ENCODE assay signal across 11 cellular contexts in the genomic region with DNA sequence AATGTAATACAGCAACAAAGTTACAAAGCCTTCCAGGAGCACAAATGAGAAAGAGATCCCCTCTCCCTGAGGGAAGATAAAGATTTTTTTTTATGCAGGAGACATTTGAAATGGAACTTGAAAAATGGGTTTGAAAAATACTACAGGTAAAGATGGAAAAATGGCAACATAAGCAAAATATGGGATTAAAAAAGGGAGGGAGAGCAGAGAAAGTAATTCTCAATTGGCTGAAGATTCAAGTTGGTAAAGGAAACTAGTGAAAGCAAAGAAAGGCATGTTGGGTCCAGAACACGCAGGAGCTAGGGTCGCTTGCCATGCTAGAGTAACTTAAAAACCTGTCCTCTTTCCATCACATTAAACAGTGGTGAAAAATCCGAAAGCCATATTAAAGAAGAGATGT. TPM values are rescaled to one million over a fixed set of nuclear protein-coding genes. Genes with fewer than 3 reads are reported as not detected.
DNase-seq lines count a peak whose midpoint lies in the region; ATAC-seq, FAIRE-seq and TF ChIP-seq lines count a peak whose summit lies in the region.
"Had no signal": no experiment of that assay in that cellular context is flagged by ENCODE, and none has a peak within 500 bp of the region (broad histone marks: within the 10 kb centered on the region; RNA-seq: fewer than 3 reads in every experiment).

No MANE protein-coding gene starts in this region.

- RAD21 ChIA-PET in GM12878 (lab: Charles Lee; ENCODE audit: unreplicated experiment): no interaction called here

- no peak for TF ChIP-seq EP300 in GM12878 (IDR thresholded peaks at IDR 0.05; ENCODE audit: borderline replicate concordance in 1 of 2, control insufficient read depth in 1 of 2, low read depth in 2 of 2, low read length in 2 of 2)

- peaks cover 7 to 39% (median 11%) of the 10 kb centered on the region in 3 donors for H3K36me3 Mint-ChIP-seq in CD8-positive, alpha-beta memory T cell
- peaks cover 38% of the 10 kb centered on the region for H3K36me3 Mint-ChIP-seq in nephron progenitor cell (ENCODE audit: low read depth)

- no TSS peak for BruUV-seq in GM12878 (replicated peaks; lab: Mats Ljungman, UMichigan)

- H3K4me3 Mint-ChIP-seq in CD8-positive, alpha-beta memory T cell: peak overlapping the region; percentile 71 to 99 (median 98)
- peak overlapping the region; percentile 99 for H3K4me3 Mint-ChIP-seq in nephron progenitor cell

- FAIRE-seq in GM12878 (lab: Jason Lieb, UNC): no peak

- no peak for TF ChIP-seq CTCF in KMS-11 (conservative IDR thresholded peaks at IDR 0.05; ENCODE audit: low read depth, low read length)
- no peak for TF ChIP-seq CTCF in GM12878 (IDR thresholded peaks at IDR 0.05 in 2 of 3, conservative IDR thresholded peaks at IDR 0.05 in 1 of 3; ENCODE audit: control insufficient read depth in 2 of 3, extremely low read depth in 1 of 3, insufficient read depth in 1 of 3, low read depth in 3 of 3, low read length in 3 of 3)
- no peak for TF ChIP-seq CTCF in nephron progenitor cell (IDR thresholded peaks at IDR 0.05)
- TF ChIP-seq CTCF in colonic mucosa (IDR thresholded peaks at IDR 0.05): no peak

- H3K4me1 Mint-ChIP-seq in CD8-positive, alpha-beta memory T cell: peaks cover 34 to 49% (median 45%) of the 10 kb centered on the region in 3 donors
- peaks cover 23% of the 10 kb centered on the region for H3K4me1 Mint-ChIP-seq in nephron progenitor cell

- H3K9me3 ChIP-seq in CD8-positive, alpha-beta memory T cell (ENCODE audit: low read length): no peaks in the 10 kb centered on the region
- H3K9me3 ChIP-seq in GM12878 (replicated peaks; ENCODE audit: control insufficient read depth, insufficient read depth, low read length) (no peaks in the 10 kb centered on the region), colonic mucosa (no peaks in the 10 kb centered on the region)

- no peak for TF ChIP-seq RAD21 in GM12878 (IDR thresholded peaks at IDR 0.05; ENCODE audit: insufficient read depth, low read depth, low read length)

- intact Hi-C loops in GM12878 (cut with micrococcal nuclease; ENCODE audit: unreplicated experiment) (loop anchor here (2.0 kb wide), 1 partner anchor 103 kb away; the partner anchor contains the start of gene USP28), colonic mucosa (cut with DNase I) (no loop called here)

- ATAC-seq in GM12878: no peak

- H3K9ac ChIP-seq in KMS-11: no peak overlapping the region
- H3K9ac ChIP-seq in GM12878 (ENCODE audit: control insufficient read depth, insufficient read depth, low read length): no peak overlapping the region
- H3K9ac ChIP-seq in colonic mucosa (ENCODE audit: low read depth in 2 of 2, low read length in 2 of 2): no peak overlapping the region

- H3K9me3 Mint-ChIP-seq in CD8-positive, alpha-beta memory T cell: no peaks in the 10 kb centered on the region
- no peaks in the 10 kb centered on the region for H3K9me3 Mint-ChIP-seq in nephron progenitor cell

- no peaks in the 10 kb centered on the region for H3K27me3 Mint-ChIP-seq in CD8-positive, alpha-beta memory T cell
- peaks cover 34% of the 10 kb centered on the region for H3K27me3 Mint-ChIP-seq in nephron progenitor cell (ENCODE audit: low read depth, poor library complexity)

- peaks cover 11% of the 10 kb centered on the region for H3K4me1 ChIP-seq in CD8-positive, alpha-beta memory T cell (ENCODE audit: insufficient read depth, low read length)
- no peaks in the 10 kb centered on the region for H3K4me1 ChIP-seq in KMS-11 (ENCODE audit: low read depth, poor library complexity, severe bottlenecking)
- no peaks in the 10 kb centered on the region for H3K4me1 ChIP-seq in GM12878 (ENCODE audit: control insufficient read depth, insufficient read depth, low read length)
- peaks cover 6% of the 10 kb centered on the region for H3K4me1 ChIP-seq in colonic mucosa

- DNase-seq in CD8-positive, alpha-beta memory T cell: no peak
- DNase-seq in GM12878 (ENCODE audit: low read depth, low spot score) (no peak), nephron progenitor cell (no peak), colonic mucosa (no peak), NCI-H1694 treated with DMSO at 0.1 percent for 48 hours (lab: John Stamatoyannopoulos, UW) (no peak), HK-2 (ENCODE audit: unreplicated experiment) (no peak), NCI-H1092 treated with DMSO at 0.1 percent for 48 hours (lab: John Stamatoyannopoulos, UW) (no peak)
- DNase-seq: NCI-H1105 had no signal

- H2AFZ ChIP-seq in KMS-11 (ENCODE audit: low read depth) (no peak overlapping the region), GM12878 (ENCODE audit: control insufficient read depth, low read depth, low read length) (no peak overlapping the region)

- in situ Hi-C loops in GM12878 (cut with MboI): loop anchor here (10.0 kb wide), 1 partner anchor 457 kb away; the partner anchor contains the start of gene TTC12

- 62% methylated on average over 3 of the region's 3 CpGs for WGBS in GM12878 (ENCODE audit: insufficient coverage, insufficient replicate concordance, low lambda C conversion rate, missing lambda C conversion rate)

- H4K20me1 ChIP-seq in KMS-11 (ENCODE audit: insufficient read depth): no peaks in the 10 kb centered on the region
- H4K20me1 ChIP-seq in GM12878 (ENCODE audit: control insufficient read depth, insufficient read depth): no peaks in the 10 kb centered on the region

- H3K27ac Mint-ChIP-seq in CD8-positive, alpha-beta memory T cell: peak overlapping the region in 5 of 8 donors; percentile 41 to 81 (median 75)
- H3K27ac Mint-ChIP-seq in nephron progenitor cell: no peak overlapping the region

- H3K79me2 ChIP-seq in KMS-11 (ENCODE audit: insufficient read depth, low read depth) (peaks cover 24% of the 10 kb centered on the region; the same call in 1 of the 2 replicates), GM12878 (ENCODE audit: control insufficient read depth, insufficient read depth, low read length) (peaks cover 12% of the 10 kb centered on the region)

- no peak overlapping the region for H3K27ac ChIP-seq in CD8-positive, alpha-beta memory T cell (ENCODE audit: low read depth, low read length)
- no peak overlapping the region for H3K27ac ChIP-seq in KMS-11
- no peak overlapping the region for H3K27ac ChIP-seq in GM12878 (ENCODE audit: control insufficient read depth, insufficient read depth)
- H3K27ac ChIP-seq in colonic mucosa: no peak overlapping the region

- H3K36me3 ChIP-seq in CD8-positive, alpha-beta memory T cell (ENCODE audit: insufficient read depth, low read length): peaks cover 10% of the 10 kb centered on the region
- H3K36me3 ChIP-seq in KMS-11 (ENCODE audit: insufficient read depth) (no peaks in the 10 kb centered on the region), GM12878 (ENCODE audit: control insufficient read depth in 2 of 2, insufficient read depth in 2 of 2, low read length in 1 of 2) (peaks cover 0 to 15% of the 10 kb centered on the region in 2 experiments; a peak in 2 of 4 replicates), colonic mucosa (no peaks in the 10 kb centered on the region)

- TF ChIP-seq POLR2A in GM12878 (IDR thresholded peaks at IDR 0.05; ENCODE audit: low read depth, low read length): no peak

- CTCF ChIA-PET in CD8-positive, alpha-beta memory T cell (lab: Charles Lee): no interaction called here
- CTCF ChIA-PET in GM12878 (lab: Yijun Ruan, JAX): interaction anchor here (2.5 kb wide), 1 partner anchor 11 kb away, joined by 11 read pairs; no protein-coding TSS in a partner anchor

- H3K4me2 ChIP-seq in KMS-11 (peak overlapping the region; percentile 42; the same call in 1 of the 2 replicates), GM12878 (ENCODE audit: control insufficient read depth, insufficient read depth) (peak overlapping the region; percentile 45)

- POLR2A ChIA-PET in CD8-positive, alpha-beta memory T cell (lab: Charles Lee): no interaction called here
- POLR2A ChIA-PET in GM12878 (lab: Charles Lee): interaction anchor here (0.5 kb wide), 1 partner anchor 31 kb away, joined by 4 read pairs; no protein-coding TSS in a partner anchor

- no peak overlapping the region for H3K4me3 ChIP-seq in CD8-positive, alpha-beta memory T cell (ENCODE audit: low read length)
- no peak overlapping the region for H3K4me3 ChIP-seq in KMS-11 (IDR thresholded peaks at IDR 0.05; ENCODE audit: insufficient read depth, low read depth, low read length)
- peak overlapping the region; percentile 91; the same call in 1 of the 2 replicates for H3K4me3 ChIP-seq in GM12878
- no peak overlapping the region for H3K4me3 ChIP-seq in colonic mucosa

- H3K27me3 ChIP-seq in CD8-positive, alpha-beta memory T cell (ENCODE audit: insufficient read depth, low read length, poor library complexity, severe bottlenecking): no peaks in the 10 kb centered on the region
- H3K27me3 ChIP-seq in KMS-11 (ENCODE audit: insufficient read depth, low read depth) (no peaks in the 10 kb centered on the region), GM12878 (replicated peaks in 1 of 2; ENCODE audit: control insufficient read depth in 2 of 2, insufficient read depth in 2 of 2, low read length in 1 of 2) (no peaks in the 10 kb centered on the region), colonic mucosa (no peaks in the 10 kb centered on the region)

- SMC1A ChIA-PET in GM12878 (lab: Charles Lee; ENCODE audit: uncharacterized antibody, unreplicated experiment): no interaction called here

RNA-seq across cellular contexts. Expression of gene ZW10, which starts 1.5 kb away (rescaled TPM):
- total RNA-seq in CD8-positive, alpha-beta memory T cell: 10 to 100 TPM; 21.3 to 24.7 TPM
- 15.5 TPM for polyA plus RNA-seq in CD8-positive, alpha-beta memory T cell
- total RNA-seq in GM12878 (2013; cell fraction: nucleolus; rRNA removed): 18.3 and 20.0 TPM in 2 replicates
- total RNA-seq in GM12878 (2014; rRNA removed) (18.9 and 20.4 TPM in 2 replicates), GM12878 (2014; rRNA removed; fragmentation: Illumina TruSeq; extraction: Trizol) (21.7 and 23.3 TPM in 2 replicates), GM12878 (2021) (14.4 and 14.7 TPM in 2 replicates), colonic mucosa (10 to 100 TPM; 12.3 to 17.8 TPM)
- 6.8 TPM for polyA plus RNA-seq in GM12878 (2011; ENCODE audit: low read depth)
- polyA plus RNA-seq in GM12878 (2011; rRNA removed) (15.6 and 17.7 TPM in 2 replicates), GM12878 (2014; fragmentation: Illumina TruSeq; extraction: Trizol) (20.6 and 23.6 TPM in 2 replicates), GM12878 (2014; fragmentation: Nextera tagmentation; extraction: Ambion mirVana) (1 to 10 TPM; 5.4 to 8.6 TPM), GM12878 (2014; rRNA removed) (11.4 and 13.7 TPM in 2 replicates), GM12878 (2016; fragmentation: Nextera tagmentation; extraction: Ambion mirVana) (10 to 100 TPM; 31.8 to 32.0 TPM)
- polyA plus RNA-seq in GM12878 (2011; cell fraction: cytosol; rRNA removed): 8.5 and 8.7 TPM in 2 replicates
- 7.9 and 8.8 TPM in 2 replicates for polyA plus RNA-seq in GM12878 (2011; cell fraction: nucleus; rRNA removed)
- 6.4 and 8.8 TPM in 2 replicates for polyA plus RNA-seq in GM12878 (2012)
- polyA minus RNA-seq in GM12878 (2011; rRNA and poly(A)+ RNA removed): 14.0 and 15.1 TPM in 2 replicates
- 5.7 and 6.3 TPM in 2 replicates for polyA minus RNA-seq in GM12878 (2011; cell fraction: cytosol; rRNA and poly(A)+ RNA removed)
- polyA minus RNA-seq in GM12878 (2011; cell fraction: nucleus; rRNA and poly(A)+ RNA removed): 10.5 and 11.1 TPM in 2 replicates

RNA-seq across cellular contexts. Expression of gene CLDN25, which starts 7.6 kb away (rescaled TPM):
- total RNA-seq in CD8-positive, alpha-beta memory T cell: not detected
- polyA plus RNA-seq in CD8-positive, alpha-beta memory T cell: not detected
- not detected in 2 replicates for total RNA-seq in GM12878 (2013; cell fraction: nucleolus; rRNA removed)
- total RNA-seq in GM12878 (2014; rRNA removed): not detected in 2 replicates
- total RNA-seq in GM12878 (2014; rRNA removed; fragmentation: Illumina TruSeq; extraction: Trizol): not detected in 2 replicates
- not detected in 2 replicates for total RNA-seq in GM12878 (2021)
- not detected for polyA plus RNA-seq in GM12878 (2011; ENCODE audit: low read depth)
- not detected in 2 replicates for polyA plus RNA-seq in GM12878 (2011; rRNA removed)
- polyA plus RNA-seq in GM12878 (2011; cell fraction: cytosol; rRNA removed): not detected in 2 replicates
- polyA plus RNA-seq in GM12878 (2011; cell fraction: nucleus; rRNA removed): not detected in 2 replicates
- polyA plus RNA-seq in GM12878 (2012): not detected in 2 replicates
- polyA plus RNA-seq in GM12878 (2014; fragmentation: Illumina TruSeq; extraction: Trizol): not detected in 2 replicates
- not detected for polyA plus RNA-seq in GM12878 (2014; fragmentation: Nextera tagmentation; extraction: Ambion mirVana)
- polyA plus RNA-seq in GM12878 (2014; rRNA removed): not detected in 2 replicates
- polyA plus RNA-seq in GM12878 (2016; fragmentation: Nextera tagmentation; extraction: Ambion mirVana): not detected
- polyA minus RNA-seq in GM12878 (2011; rRNA and poly(A)+ RNA removed): not detected in 2 replicates
- not detected in 2 replicates for polyA minus RNA-seq in GM12878 (2011; cell fraction: cytosol; rRNA and poly(A)+ RNA removed)
- polyA minus RNA-seq in GM12878 (2011; cell fraction: nucleus; rRNA and poly(A)+ RNA removed): not detected in 2 replicates
- total RNA-seq in colonic mucosa: not detected
- total RNA-seq: posterior vena cava had no signal
- polyA plus RNA-seq: adipose tissue had no signal
